Comparison of ENCODE assay signal across 10 cellular contexts in the genomic region with DNA sequence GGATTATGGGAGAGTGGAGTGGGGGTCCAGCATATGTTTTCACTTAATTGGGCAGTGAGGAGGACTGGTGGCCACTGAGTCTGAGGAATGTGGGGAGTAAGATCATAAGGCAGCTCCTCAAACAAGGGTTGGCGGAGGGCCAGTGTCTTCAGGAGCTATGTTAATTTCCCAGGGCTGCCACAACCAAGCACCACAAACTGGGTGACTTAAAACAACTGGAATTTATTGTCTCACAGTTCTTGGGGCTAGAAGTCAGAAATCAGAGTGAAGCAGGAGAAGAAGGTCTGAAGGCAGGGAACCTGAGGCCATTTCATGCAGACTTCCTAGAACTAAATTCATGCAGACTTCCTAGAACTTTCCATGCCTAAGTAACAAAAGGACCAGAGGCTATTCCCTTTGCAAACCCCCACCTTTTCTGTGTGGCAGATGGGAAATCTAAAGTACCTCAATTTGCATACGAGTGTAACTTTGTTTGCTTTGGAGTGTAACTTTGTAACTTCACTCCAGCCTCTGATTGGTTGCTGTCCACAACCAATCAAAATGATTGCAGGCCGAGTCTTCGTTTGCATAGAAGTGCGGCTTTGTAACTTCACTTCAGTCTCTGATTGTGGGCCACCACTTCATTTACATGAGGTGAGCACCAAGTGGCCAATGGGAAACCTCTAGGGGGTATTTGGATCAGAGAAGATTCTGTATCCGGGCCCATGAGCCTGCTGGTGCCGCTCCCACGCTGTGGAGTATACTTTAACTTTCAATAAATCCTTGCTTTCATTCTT. TPM values are rescaled to one million over a fixed set of nuclear protein-coding genes. Genes with fewer than 3 reads are reported as not detected.
DNase-seq lines count a peak whose midpoint lies in the region; ATAC-seq and TF ChIP-seq lines count a peak whose summit lies in the region.
"Had no signal": no experiment of that assay in that cellular context is flagged by ENCODE, and none has a peak within 500 bp of the region (broad histone marks: within the 10 kb centered on the region; RNA-seq: fewer than 3 reads in every experiment).

No MANE protein-coding gene starts in this region.

- no peak overlapping the region for H2BK5ac ChIP-seq in mesendoderm (ENCODE audit: low read length)

- H3K27me3 ChIP-seq in BJ (ENCODE audit: control insufficient read depth, insufficient read depth, low read length) (no peaks in the 10 kb centered on the region), body of pancreas (no peaks in the 10 kb centered on the region), mesendoderm (ENCODE audit: insufficient read depth, low read length, poor library complexity) (no peaks in the 10 kb centered on the region)
- H3K27me3 ChIP-seq: left lung had no signal

- no peak overlapping the region for H4K5ac ChIP-seq in mesendoderm (ENCODE audit: low read length)

- peaks cover 2 to 8% of the 10 kb centered on the region in 2 donors for H3K27me3 Mint-ChIP-seq in T-cell

- no peaks in the 10 kb centered on the region for H3K79me1 ChIP-seq in mesendoderm (ENCODE audit: low read length)

- no peak overlapping the region for H3K9ac ChIP-seq in mesendoderm (ENCODE audit: low read length)

- POLR2A ChIA-PET in BJ (lab: Charles Lee) = interaction anchor here (0.6 to 1.3 kb wide), 4 partner anchors 9 to 1181 kb away, joined by 3 to 4 read pairs (median 4); no protein-coding TSS in a partner anchor
- POLR2A ChIA-PET in T-cell (lab: Charles Lee) = no interaction called here

- no peaks in the 10 kb centered on the region for H3K79me2 ChIP-seq in mesendoderm (ENCODE audit: control insufficient read depth, insufficient read depth, low read length)

- H3K18ac ChIP-seq in mesendoderm (ENCODE audit: low read length) = no peak overlapping the region

- intact Hi-C loops in body of pancreas (cut with DNase I) = no loop called here

- H3K36me3 Mint-ChIP-seq in T-cell = no peaks in the 10 kb centered on the region

- peak overlapping the region; percentile 15 to 79 (median 51) for H3K27ac ChIP-seq in body of pancreas
- H3K27ac ChIP-seq in mesendoderm (ENCODE audit: low read depth, low read length) = no peak overlapping the region
- H3K27ac ChIP-seq: left lung had no signal

- no peak overlapping the region for H2BK15ac ChIP-seq in mesendoderm (replicated peaks; ENCODE audit: low read depth)

- H4K8ac ChIP-seq in mesendoderm (ENCODE audit: low read depth, low read length) = no peak overlapping the region

- H3K4me1 ChIP-seq in body of pancreas = peaks cover 6% of the 10 kb centered on the region
- H3K4me1 ChIP-seq in mesendoderm (ENCODE audit: control insufficient read depth, low read depth, low read length) = peaks cover 2% of the 10 kb centered on the region
- H3K4me1 ChIP-seq: left lung had no signal

- H3K4me3 ChIP-seq in BJ (ENCODE audit: low read depth, low read length) (no peak overlapping the region), body of pancreas (no peak overlapping the region), mesendoderm (ENCODE audit: low read length) (no peak overlapping the region)
- H3K4me3 ChIP-seq: left lung had no signal

- 50 to 55% methylated on average over 8 of the region's 8 CpGs for WGBS in body of pancreas, 2 donors
- no CpG with 5 or more reads among the region's 8 CpGs for WGBS in mesendoderm (ENCODE audit: extremely low coverage, insufficient coverage, low lambda C conversion rate)

- no peak overlapping the region for H3K56ac ChIP-seq in mesendoderm (ENCODE audit: low read length)

- TF ChIP-seq POLR2A in body of pancreas (IDR thresholded peaks at IDR 0.05) = no peak

- CTCF ChIA-PET in BJ (lab: Yijun Ruan, JAX) = interaction anchor here (1.0 to 3.0 kb wide), 5 partner anchors 14 to 879 kb away, joined by 3 to 18 read pairs (median 4); no protein-coding TSS in a partner anchor
- CTCF ChIA-PET in T-cell (lab: Charles Lee) = interaction anchor here in 1 of 2 donors (3.3 kb wide), 1 partner anchor 115 kb away, joined by 10 read pairs; no protein-coding TSS in a partner anchor

- no peak overlapping the region for H2BK120ac ChIP-seq in mesendoderm (ENCODE audit: low read depth, low read length)

- no peak overlapping the region for H3K23ac ChIP-seq in mesendoderm (ENCODE audit: low read length)

- peak; percentile 89 for ATAC-seq in body of pancreas
- ATAC-seq in T-cell (replicated peaks in 1 of 4) = no peak
- ATAC-seq in HG03457 (IDR thresholded peaks at IDR 0.05; ENCODE audit: unreplicated experiment) = no peak
- ATAC-seq in GM18873 (IDR thresholded peaks at IDR 0.05; ENCODE audit: low FRiP score, unreplicated experiment) = no peak
- ATAC-seq: left lung had no signal

- H3K9me3 ChIP-seq in body of pancreas = no peaks in the 10 kb centered on the region
- H3K9me3 ChIP-seq: left lung had no signal

- H3K36me3 ChIP-seq in BJ (ENCODE audit: control insufficient read depth, insufficient read depth, low read length) = no peaks in the 10 kb centered on the region
- no peaks in the 10 kb centered on the region for H3K36me3 ChIP-seq in body of pancreas (replicated peaks in 1 of 2; ENCODE audit: insufficient read depth in 1 of 2, low read depth in 2 of 2)
- H3K36me3 ChIP-seq in mesendoderm (ENCODE audit: control insufficient read depth, insufficient read depth, low read length) = no peaks in the 10 kb centered on the region
- H3K36me3 ChIP-seq: left lung had no signal

- H2AK5ac ChIP-seq in mesendoderm (ENCODE audit: low read length) = no peak overlapping the region

- H3K27ac Mint-ChIP-seq in T-cell = no peak overlapping the region

- no peaks in the 10 kb centered on the region for H3K9me3 Mint-ChIP-seq in T-cell

- H3K4me2 ChIP-seq in mesendoderm (ENCODE audit: low read length) = no peak overlapping the region

- TF ChIP-seq CTCF in BJ (IDR thresholded peaks at IDR 0.05; ENCODE audit: insufficient read depth, low read depth, low read length) (no peak), body of pancreas (IDR thresholded peaks at IDR 0.05) (no peak)

- H3K4me1 Mint-ChIP-seq in T-cell = no peaks in the 10 kb centered on the region

- DNase-seq in BJ (ENCODE audit: low read depth) (peak; percentile 86), LHCN-M2 (ENCODE audit: low read depth) (peak; percentile 86), body of pancreas (peak; percentile 57 to 87 (median 72)), mesendoderm (peak; percentile 56), T-cell (no peak), GOT3 (lab: John Stamatoyannopoulos, UW) (no peak)
- DNase-seq: NCI-H1436 treated with DMSO at 0.1 percent for 48 hours had no signal

- no peak overlapping the region for H3K4me3 Mint-ChIP-seq in T-cell

- no peak overlapping the region for H3K4ac ChIP-seq in mesendoderm (ENCODE audit: low read depth, low read length)

RNA-seq across cellular contexts. Expression of a gene that starts 50.5 kb away (rescaled TPM):
- polyA plus RNA-seq in BJ (2011; rRNA removed) = 43.0 and 75.4 TPM in 2 replicates
- 80.8 and 172 TPM in 2 replicates for polyA minus RNA-seq in BJ (2011; rRNA and poly(A)+ RNA removed)
- total RNA-seq in LHCN-M2 (2014; rRNA removed) = 31.0 and 47.2 TPM in 2 replicates
- 10.6 TPM for polyA plus RNA-seq in LHCN-M2 (2012)
- 10 to 100 TPM; 16.5 to 24.1 TPM for total RNA-seq in body of pancreas
- 35.8 TPM for polyA plus RNA-seq in mesendoderm (2013, experiment 1 of 2)
- polyA plus RNA-seq in mesendoderm (2013, experiment 2 of 2) = 35.5 TPM
- 100 to 1,000 TPM in 3 of 5 donors, 10 to 100 TPM in 2; 70.1 to 112 (median 106) TPM for total RNA-seq in T-cell

Comparison
In these comparisons a context has a peak if more than half of its experiments do, and no peak if none do; other contexts are left out.
1. DNase-seq: peak in BJ (single experiment), LHCN-M2 (single experiment), body of pancreas (4 of 4) and mesendoderm (single experiment); none in T-cell (0 of 34) and GOT3 (single experiment).